Comparison of ENCODE assay signal across 27 cellular contexts in genomic region chr7:51023547-51023946, GRCh38.
"Had no signal": no experiment of that assay in that cellular context is flagged by ENCODE, and none has a peak within 500 bp of the region (broad histone marks: within the 10 kb centered on the region; RNA-seq: fewer than 3 reads in every experiment).

No MANE protein-coding gene starts in this region.

- H3K4me3 Mint-ChIP-seq: activated CD4-positive, alpha-beta T cell treated with anti-CD3 and anti-CD28 coated beads, Interleukin-2, amount 10 ng/mL, durations not matched to agents 7 days and 5 days; activated CD8-positive, alpha-beta T cell treated with anti-CD3 and anti-CD28 coated beads for 36 hours; activated naive CD4-positive, alpha-beta T cell treated with anti-CD3 and anti-CD28 coated beads for 36 hours; activated naive CD8-positive, alpha-beta T cell; activated T-helper 17 cell treated with anti-CD3 and anti-CD28 coated beads, Interleukin-2, amount 50 U/mL, for 72 hours; brain had no signal

- H3K9ac ChIP-seq: SK-N-SH had no signal

- H3K4me3 ChIP-seq: Peyer's patch, SJCRH30 had no signal

- H3K27me3 ChIP-seq: Peyer's patch had no signal

- H3K27ac Mint-ChIP-seq: activated CD4-positive, alpha-beta T cell treated with anti-CD3 and anti-CD28 coated beads, Interleukin-2, amount 10 ng/mL, durations not matched to agents 7 days and 5 days; activated CD8-positive, alpha-beta T cell treated with anti-CD3 and anti-CD28 coated beads for 36 hours; activated naive CD4-positive, alpha-beta T cell treated with anti-CD3 and anti-CD28 coated beads for 36 hours; activated naive CD8-positive, alpha-beta T cell; activated T-helper 17 cell treated with anti-CD3 and anti-CD28 coated beads, Interleukin-2, amount 50 U/mL, for 72 hours; brain had no signal

- H3K4me1 ChIP-seq: Peyer's patch, SJCRH30 had no signal

- H3K36me3 ChIP-seq: SJCRH30 had no signal

- H3K36me3 Mint-ChIP-seq: activated naive CD8-positive, alpha-beta T cell; brain had no signal

- H3K9me3 Mint-ChIP-seq: activated CD4-positive, alpha-beta T cell treated with anti-CD3 and anti-CD28 coated beads, Interleukin-2, amount 10 ng/mL, durations not matched to agents 7 days and 5 days; activated CD8-positive, alpha-beta T cell treated with anti-CD3 and anti-CD28 coated beads for 36 hours; activated naive CD4-positive, alpha-beta T cell treated with anti-CD3 and anti-CD28 coated beads for 36 hours; activated T-helper 17 cell treated with anti-CD3 and anti-CD28 coated beads, Interleukin-2, amount 50 U/mL, for 72 hours had no signal

- H3K9me3 ChIP-seq: Peyer's patch, SJCRH30, SK-N-SH had no signal

- DNase-seq: activated CD4-positive, alpha-beta T cell treated with anti-CD3 and anti-CD28 coated beads, Interleukin-2, amount 10 ng/mL, durations not matched to agents 7 days and 5 days; activated CD4-positive, CD25-positive, alpha-beta regulatory T cell; activated CD8-positive, alpha-beta T cell treated with anti-CD3 and anti-CD28 coated beads for 36 hours; activated gamma-delta T cell; activated naive CD4-positive, alpha-beta T cell treated with anti-CD3 and anti-CD28 coated beads for 36 hours; activated T-cell treated with anti-CD3 and anti-CD28 coated beads for 4 hours; activated T-cell treated with anti-CD3 and anti-CD28 coated beads, Interleukin-2, amount 50 U/mL, for 48 hours; amygdala; MM.1S; NCI-H1105; NCI-H1436; NCI-H1694 treated with DMSO at 0.1 percent for 48 hours; NCI-H2029 treated with DMSO at 0.1 percent for 48 hours; NCI-H510A treated with DMSO at 0.1 percent for 48 hours; NCI-H69; NK-92 treated with Interleukin-12 subunit alpha and Interleukin-12 subunit beta, amount 100 ng/mL, for 24 hours; OCI-M1; Peyer's patch; Right ventricle myocardium superior; SJCRH30; SK-N-SH; T-helper 1 cell had no signal

- H3K4me1 Mint-ChIP-seq: activated CD4-positive, alpha-beta T cell treated with anti-CD3 and anti-CD28 coated beads, Interleukin-2, amount 10 ng/mL, durations not matched to agents 7 days and 5 days; activated T-helper 17 cell treated with anti-CD3 and anti-CD28 coated beads, Interleukin-2, amount 50 U/mL, for 72 hours had no signal

- H3K27me3 Mint-ChIP-seq: activated CD8-positive, alpha-beta T cell treated with anti-CD3 and anti-CD28 coated beads for 36 hours; activated naive CD8-positive, alpha-beta T cell; activated T-helper 17 cell treated with anti-CD3 and anti-CD28 coated beads, Interleukin-2, amount 50 U/mL, for 72 hours had no signal

- H3K27ac ChIP-seq: Peyer's patch, RWPE1, SJCRH30, VCaP had no signal
